In genomic region chr7:154863766-154864530, GRCh38 we compare ENCODE assay signal across 20 cellular contexts.
A peak's percentile ranks its signal among the peaks of the same experiment; 100 is the strongest.
DNase-seq lines count a peak whose midpoint lies in the region; ATAC-seq and TF ChIP-seq lines count a peak whose summit lies in the region.
"Had no signal": no experiment of that assay in that cellular context is flagged by ENCODE, and none has a peak within 500 bp of the region (broad histone marks: within the 10 kb centered on the region; RNA-seq: fewer than 3 reads in every experiment).

No MANE protein-coding gene starts in this region.

- intact Hi-C loops in posterior vena cava (cut with DNase I) (no loop called here), uterus (cut with DNase I; ENCODE audit: low total_unique reads) (no loop called here)
- intact Hi-C loops in CD8-positive, alpha-beta T cell (cut with DNase I, micrococcal nuclease): no loop called here

- no peaks in the 10 kb centered on the region for H3F3A ChIP-seq in SK-N-SH (replicated peaks; ENCODE audit: insufficient read depth)

- WGBS in SK-N-SH (ENCODE audit: low lambda C conversion rate): 48% methylated on average over 16 of the region's 16 CpGs

- DNase-seq in SK-N-SH: peak; percentile 34
- peak; percentile 57 for DNase-seq in mesenteric fat pad (ENCODE audit: low spot score)
- peak; percentile 62 for DNase-seq in posterior vena cava (ENCODE audit: low spot score)
- DNase-seq in uterus: no peak
- no peak for DNase-seq in activated CD4-positive, alpha-beta T cell treated with anti-CD3 and anti-CD28 coated beads for 48 hours
- DNase-seq in CD8-positive, alpha-beta T cell: no peak
- DNase-seq: AML-193; CD4-positive, alpha-beta T cell; DMS153; DMS79; GDM1; GOT3; H7; HFFc6; IMR-90 had no signal

- H3K27me3 ChIP-seq in SK-N-SH (ENCODE audit: insufficient read depth) (no peaks in the 10 kb centered on the region), uterus (no peaks in the 10 kb centered on the region)
- H3K27me3 ChIP-seq in CD8-positive, alpha-beta T cell (ENCODE audit: insufficient read depth, low read length): no peaks in the 10 kb centered on the region

- no peaks in the 10 kb centered on the region for H4K20me1 ChIP-seq in SK-N-SH (ENCODE audit: insufficient read depth)

- H3K4me3 ChIP-seq in SK-N-SH (ENCODE audit: low read depth in 2 of 2, low read length in 1 of 2): no peak overlapping the region
- H3K4me3 ChIP-seq in uterus: no peak overlapping the region
- no peak overlapping the region for H3K4me3 ChIP-seq in CD8-positive, alpha-beta T cell (ENCODE audit: low read depth, low read length)
- H3K4me3 ChIP-seq: A549 had no signal

- no peak overlapping the region for H3K4me3 Mint-ChIP-seq in CD8-positive, alpha-beta T cell
- H3K4me3 Mint-ChIP-seq: CD4-positive, alpha-beta T cell; HFFc6 had no signal

- H3K79me2 ChIP-seq in SK-N-SH (ENCODE audit: insufficient read depth): no peaks in the 10 kb centered on the region

- no peaks in the 10 kb centered on the region for H3K9me3 Mint-ChIP-seq in CD8-positive, alpha-beta T cell
- H3K9me3 Mint-ChIP-seq: CD4-positive, alpha-beta T cell had no signal

- TF ChIP-seq EP300 in SK-N-SH (IDR thresholded peaks at IDR 0.05; ENCODE audit: borderline replicate concordance in 1 of 2, low read depth in 1 of 2, low read length in 1 of 2): no peak

- H3K9me2 ChIP-seq in SK-N-SH: no peaks in the 10 kb centered on the region

- ATAC-seq in SK-N-SH treated with all-trans-retinoic acid at 6 μM for 48 hours: no peak
- ATAC-seq in CD8-positive, alpha-beta T cell: no peak
- ATAC-seq: A549, HCT116 had no signal

- H3K9me3 ChIP-seq in SK-N-SH (no peaks in the 10 kb centered on the region), uterus (no peaks in the 10 kb centered on the region)
- H3K9me3 ChIP-seq in CD8-positive, alpha-beta T cell (ENCODE audit: low read length): no peaks in the 10 kb centered on the region
- H3K9me3 ChIP-seq: A549 had no signal

- H3K27ac Mint-ChIP-seq in CD8-positive, alpha-beta T cell: no peak overlapping the region
- H3K27ac Mint-ChIP-seq: CD4-positive, alpha-beta T cell; HFFc6 had no signal

- H3K27ac ChIP-seq in SK-N-SH (ENCODE audit: low read depth in 2 of 2, low read length in 1 of 2) (no peak overlapping the region), uterus (no peak overlapping the region)
- no peak overlapping the region for H3K27ac ChIP-seq in CD8-positive, alpha-beta T cell (ENCODE audit: low read depth, low read length)
- H3K27ac ChIP-seq: 22Rv1, A549, C4-2B had no signal

- TF ChIP-seq CTCF in SK-N-SH (IDR thresholded peaks at IDR 0.05) (no peak), uterus (IDR thresholded peaks at IDR 0.05) (no peak)
- TF ChIP-seq CTCF in CD8-positive, alpha-beta T cell (IDR thresholded peaks at IDR 0.05): no peak

- TF ChIP-seq RAD21 in SK-N-SH (IDR thresholded peaks at IDR 0.05; ENCODE audit: low read length): no peak

- CTCF ChIA-PET in SK-N-SH (lab: Yijun Ruan, JAX): interaction anchor here (1.4 to 2.4 kb wide), 2 partner anchors 49 to 63 kb away, joined by 7 to 8 read pairs; no protein-coding TSS in a partner anchor
- CTCF ChIA-PET in CD8-positive, alpha-beta T cell (lab: Charles Lee): no interaction called here

- H3K36me3 Mint-ChIP-seq in CD8-positive, alpha-beta T cell: no peaks in the 10 kb centered on the region

- H3K4me1 ChIP-seq in SK-N-SH (ENCODE audit: control insufficient read depth in 1 of 2, insufficient read depth in 2 of 2, low read depth in 1 of 2, low read length in 1 of 2) (peaks cover 0 to 2% of the 10 kb centered on the region in 2 experiments; a peak in 1 of 4 replicates), uterus (no peaks in the 10 kb centered on the region)
- H3K4me1 ChIP-seq in CD8-positive, alpha-beta T cell (ENCODE audit: insufficient read depth, low read length): no peaks in the 10 kb centered on the region
- H3K4me1 ChIP-seq: A549 had no signal

- POLR2A ChIA-PET in SK-N-SH (lab: Yijun Ruan, JAX): no interaction called here
- POLR2A ChIA-PET in CD8-positive, alpha-beta T cell (lab: Charles Lee): no interaction called here

- H2AFZ ChIP-seq in SK-N-SH (ENCODE audit: low read depth): no peak overlapping the region

- H3K4me2 ChIP-seq in SK-N-SH: no peak overlapping the region
- H3K4me2 ChIP-seq: A549 had no signal

- H3K4me1 Mint-ChIP-seq in CD8-positive, alpha-beta T cell (ENCODE audit: low read depth): no peaks in the 10 kb centered on the region

- H3K36me3 ChIP-seq in SK-N-SH (replicated peaks in 1 of 2; ENCODE audit: control insufficient read depth in 1 of 2, insufficient read depth in 2 of 2, low read length in 1 of 2) (no peaks in the 10 kb centered on the region), uterus (no peaks in the 10 kb centered on the region)
- no peaks in the 10 kb centered on the region for H3K36me3 ChIP-seq in CD8-positive, alpha-beta T cell (ENCODE audit: insufficient read depth, low read length)

- H3K27me3 Mint-ChIP-seq in CD8-positive, alpha-beta T cell (ENCODE audit: low read depth): peaks cover 27% of the 10 kb centered on the region

- H3K9ac ChIP-seq in SK-N-SH: no peak overlapping the region

- TF ChIP-seq POLR2A in uterus (IDR thresholded peaks at IDR 0.05): no peak

TF ChIP-seq in SK-N-SH, 30 proteins besides CTCF, POLR2A, EP300 and RAD21 (continues in another document):
- TF ChIP-seq MAX (IDR thresholded peaks at IDR 0.05; ENCODE audit: low read depth) (no peak), IRF3 (IDR thresholded peaks at IDR 0.05; ENCODE audit: low read depth, low read length) (no peak), TEAD4 (IDR thresholded peaks at IDR 0.05; ENCODE audit: borderline replicate concordance, insufficient read depth) (no peak), SMC3 (IDR thresholded peaks at IDR 0.05; ENCODE audit: low read depth, low read length) (no peak), RFX5 (IDR thresholded peaks at IDR 0.05; ENCODE audit: low read length) (no peak), SIN3A (IDR thresholded peaks at IDR 0.05; ENCODE audit: borderline replicate concordance, low read depth, low read length) (no peak), GABPA (IDR thresholded peaks at IDR 0.05; ENCODE audit: low read depth) (no peak), NRF1 (IDR thresholded peaks at IDR 0.05; ENCODE audit: low read depth, low read length) (no peak), GATA2 (CRISPR knock-in tag; IDR thresholded peaks at IDR 0.05) (no peak), EZH2phosphoT487 (IDR thresholded peaks at IDR 0.05; ENCODE audit: borderline replicate concordance, low read depth) (no peak)

TF ChIP-seq in SK-N-SH treated with all-trans-retinoic acid at 6 μM for 48 hours, 23 proteins besides CTCF, POLR2A, EP300 and RAD21 (continues in another document):
- TF ChIP-seq CSRNP3 (CRISPR knock-in tag; IDR thresholded peaks at IDR 0.05) (no peak), TOX (CRISPR knock-in tag; IDR thresholded peaks at IDR 0.05; ENCODE audit: borderline replicate concordance) (no peak), PPARA (CRISPR knock-in tag; IDR thresholded peaks at IDR 0.05; ENCODE audit: borderline replicate concordance) (no peak), BACH2 (CRISPR knock-in tag; IDR thresholded peaks at IDR 0.05; ENCODE audit: borderline replicate concordance) (no peak), ZNF565 (CRISPR knock-in tag; conservative IDR thresholded peaks at IDR 0.05; ENCODE audit: low read depth) (no peak), TCF4 (CRISPR knock-in tag; IDR thresholded peaks at IDR 0.05; ENCODE audit: borderline replicate concordance) (no peak), POU6F1 (CRISPR knock-in tag; IDR thresholded peaks at IDR 0.05; ENCODE audit: borderline replicate concordance, low read depth) (no peak), SNAI2 (CRISPR knock-in tag; IDR thresholded peaks at IDR 0.05) (no peak), CSDC2 (CRISPR knock-in tag; IDR thresholded peaks at IDR 0.05) (no peak), PATZ1 (CRISPR knock-in tag; IDR thresholded peaks at IDR 0.05; ENCODE audit: borderline replicate concordance) (no peak), ISL1 (CRISPR knock-in tag; IDR thresholded peaks at IDR 0.05) (no peak), ZFP30 (CRISPR knock-in tag; IDR thresholded peaks at IDR 0.05) (no peak)

Comparison
In these comparisons a context has a peak if more than half of its experiments do, and no peak if none do; other contexts are left out.
1. DNase-seq: peak in SK-N-SH (single experiment), mesenteric fat pad (single experiment) and posterior vena cava (single experiment); none in uterus (0 of 2), activated CD4-positive, alpha-beta T cell treated with anti-CD3 and anti-CD28 coated beads for 48 hours (single experiment) and CD8-positive, alpha-beta T cell (0 of 7).